19 cellular contexts compared by ENCODE assay signal in the genomic region with DNA sequence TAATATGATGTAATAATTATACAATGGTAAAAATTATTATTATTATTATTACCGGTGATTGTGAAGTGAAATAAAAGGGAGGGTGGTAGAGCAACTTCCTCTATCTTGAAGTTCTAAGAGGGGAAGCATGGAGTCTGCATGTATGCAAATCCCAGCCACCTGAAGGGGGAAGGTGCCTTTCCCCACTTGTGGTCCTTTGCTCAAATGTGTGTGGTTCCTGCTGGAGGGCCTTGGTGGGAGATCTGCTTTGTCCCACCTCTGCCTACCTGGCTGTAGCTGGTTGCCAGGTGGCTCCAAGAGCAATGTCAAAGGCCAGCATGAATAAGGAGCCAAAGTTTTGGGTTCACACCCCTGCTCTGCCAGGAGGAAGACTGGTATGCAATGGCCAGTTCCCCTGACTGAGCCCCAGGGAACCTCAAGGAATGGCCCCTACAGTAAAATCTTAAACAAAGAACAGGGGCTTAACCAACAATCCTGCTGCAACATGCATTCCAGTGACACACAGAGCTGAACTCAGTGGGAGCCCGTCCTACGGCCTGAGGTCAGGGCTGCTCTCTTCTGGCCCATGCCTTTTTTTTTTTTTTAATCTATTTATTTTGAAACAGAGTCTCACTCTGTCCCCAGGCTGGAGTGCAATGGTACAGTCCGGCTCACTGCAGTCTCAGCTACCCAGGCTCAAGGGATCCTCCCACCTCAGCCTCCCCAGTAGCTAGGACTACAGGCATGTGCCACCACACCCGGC. TPM values are rescaled to one million over a fixed set of nuclear protein-coding genes. Genes with fewer than 3 reads are reported as not detected.
DNase-seq lines count a peak whose midpoint lies in the region; ATAC-seq, FAIRE-seq and TF ChIP-seq lines count a peak whose summit lies in the region.
"Had no signal": no experiment of that assay in that cellular context is flagged by ENCODE, and none has a peak within 500 bp of the region (broad histone marks: within the 10 kb centered on the region; RNA-seq: fewer than 3 reads in every experiment).

No MANE protein-coding gene starts in this region.

- no peak overlapping the region for H2AFZ ChIP-seq in OCI-LY1 (ENCODE audit: low read length)

- no peaks in the 10 kb centered on the region for H3K9me2 ChIP-seq in OCI-LY1 (ENCODE audit: low read depth, low read length)

- FAIRE-seq in GM18507 (lab: Jason Lieb, UNC): peak; percentile 67
- FAIRE-seq: D721Med had no signal

- H3K27ac Mint-ChIP-seq in activated T-cell treated with anti-CD3 and anti-CD28 coated beads, Interleukin-2, amount 50 U/mL, for 24 hours: no peak overlapping the region
- H3K27ac Mint-ChIP-seq: activated naive CD8-positive, alpha-beta T cell; nephron progenitor cell had no signal

- H3K27me3 ChIP-seq in OCI-LY1 (ENCODE audit: insufficient read depth, low read length): no peaks in the 10 kb centered on the region
- H3K27me3 ChIP-seq: suprapubic skin had no signal

- intact Hi-C loops in left cardiac atrium (cut with DNase I): no loop called here

- no peaks in the 10 kb centered on the region for H3K9me3 ChIP-seq in OCI-LY1 (ENCODE audit: low read length)
- H3K9me3 ChIP-seq: lower lobe of right lung, suprapubic skin had no signal

- H3K4me3 Mint-ChIP-seq in activated T-cell treated with anti-CD3 and anti-CD28 coated beads, Interleukin-2, amount 50 U/mL, for 24 hours: no peak overlapping the region
- H3K4me3 Mint-ChIP-seq: activated naive CD8-positive, alpha-beta T cell; nephron progenitor cell had no signal

- peak overlapping the region; percentile 76 for H3K27ac ChIP-seq in OCI-LY1 (ENCODE audit: low read depth, low read length, poor library complexity, severe bottlenecking)
- H3K27ac ChIP-seq: lower lobe of right lung, suprapubic skin had no signal

- peaks cover 5% of the 10 kb centered on the region for H3K27me3 Mint-ChIP-seq in activated T-cell treated with anti-CD3 and anti-CD28 coated beads, Interleukin-2, amount 50 U/mL, for 24 hours

- no peak for DNase-seq in GM18507 (ENCODE audit: extremely low spot score, insufficient read length, low read depth)
- DNase-seq in iPS-NIHi11 (ENCODE audit: low spot score): peak; percentile 43
- DNase-seq in activated T-cell treated with anti-CD3 and anti-CD28 coated beads, Interleukin-2, amount 50 U/mL, for 24 hours: no peak
- DNase-seq in left cardiac atrium: no peak
- DNase-seq: activated CD8-positive, alpha-beta memory T cell treated with anti-CD3 and anti-CD28 coated beads, Interleukin-2, amount 50 U/mL, for 4 hours; effector memory CD4-positive, alpha-beta T cell; lower lobe of right lung; NCI-H1930; NCI-H524 treated with DMSO at 0.1 percent for 48 hours; nephron progenitor cell; T-helper 1 cell had no signal

- H3K4me1 ChIP-seq in OCI-LY1 (ENCODE audit: insufficient read depth, low read length, severe bottlenecking): peaks cover 36% of the 10 kb centered on the region
- H3K4me1 ChIP-seq: suprapubic skin had no signal

- H3K9ac ChIP-seq in OCI-LY1 (ENCODE audit: low read length): peak overlapping the region; percentile 5; the same call in 1 of the 2 replicates

- H3K36me3 ChIP-seq in OCI-LY1 (ENCODE audit: insufficient read depth, low read length): no peaks in the 10 kb centered on the region

- H3F3A ChIP-seq in OCI-LY1 (ENCODE audit: insufficient read depth, low read length): no peaks in the 10 kb centered on the region

- no peaks in the 10 kb centered on the region for H4K20me1 ChIP-seq in OCI-LY1 (ENCODE audit: insufficient read depth, low read length)

- ATAC-seq in GM19467 (IDR thresholded peaks at IDR 0.05; ENCODE audit: unreplicated experiment): no peak
- ATAC-seq in left cardiac atrium: no peak
- ATAC-seq: activated CD4-positive, CD25-positive, alpha-beta regulatory T cell treated with anti-CD3 and anti-CD28 coated beads, Interleukin-2, amount 50 U/mL, for 24 hours; HCT116; lower lobe of right lung had no signal

- no peaks in the 10 kb centered on the region for H3K9me3 Mint-ChIP-seq in activated T-cell treated with anti-CD3 and anti-CD28 coated beads, Interleukin-2, amount 50 U/mL, for 24 hours
- H3K9me3 Mint-ChIP-seq: nephron progenitor cell had no signal

- no peaks in the 10 kb centered on the region for H3K79me2 ChIP-seq in OCI-LY1 (ENCODE audit: insufficient read depth, low read length)

- H3K4me2 ChIP-seq in OCI-LY1 (ENCODE audit: low read length): peak overlapping the region; percentile 57; the same call in 1 of the 2 replicates

- no peak overlapping the region for H3K4me3 ChIP-seq in OCI-LY1 (ENCODE audit: low read depth, low read length, poor library complexity, severe bottlenecking)
- H3K4me3 ChIP-seq: lower lobe of right lung, suprapubic skin had no signal

- no peaks in the 10 kb centered on the region for H3K4me1 Mint-ChIP-seq in activated T-cell treated with anti-CD3 and anti-CD28 coated beads, Interleukin-2, amount 50 U/mL, for 24 hours (ENCODE audit: low read depth)

- no peak for TF ChIP-seq CTCF in OCI-LY1 (IDR thresholded peaks at IDR 0.05; ENCODE audit: low read length)

- H3K36me3 Mint-ChIP-seq in activated T-cell treated with anti-CD3 and anti-CD28 coated beads, Interleukin-2, amount 50 U/mL, for 24 hours (ENCODE audit: low read depth): no peaks in the 10 kb centered on the region
- H3K36me3 Mint-ChIP-seq: activated naive CD8-positive, alpha-beta T cell had no signal

RNA-seq across cellular contexts. Expression of a gene that starts 8.5 kb away (rescaled TPM):
- total RNA-seq in left cardiac atrium: 1 to 10 TPM; 5.1 to 9.7 TPM

RNA-seq across cellular contexts. Expression of a gene that starts 18.8 kb away (rescaled TPM):
- total RNA-seq in left cardiac atrium: 100 to 1,000 TPM in 1 of 2 donors, 10 to 100 TPM in 1; 98.1 to 109 TPM

RNA-seq across cellular contexts. Expression of a gene that starts 19.2 kb away (rescaled TPM):
- total RNA-seq in left cardiac atrium: 10 to 100 TPM; 24.8 to 30.6 TPM

RNA-seq across cellular contexts. Expression of a gene that starts 26.4 kb away (rescaled TPM):
- 10 to 100 TPM; 40.3 to 42.3 TPM for total RNA-seq in left cardiac atrium

RNA-seq across cellular contexts. Expression of a gene that starts 38.7 kb away (rescaled TPM):
- total RNA-seq in left cardiac atrium: 1 to 10 TPM in 1 of 2 donors, under 1 TPM in 1; 0.65 to 1.2 TPM
- total RNA-seq: renal cortical epithelial cell had no signal
